ENCODE assay signal across 25 cellular contexts in genomic region chr6:103895136-103895535, GRCh38.
"Had no signal": no experiment of that assay in that cellular context is flagged by ENCODE, and none has a peak within 500 bp of the region (broad histone marks: within the 10 kb centered on the region; RNA-seq: fewer than 3 reads in every experiment).

No MANE protein-coding gene starts in this region.

- ATAC-seq: activated CD4-positive, CD25-positive, alpha-beta regulatory T cell treated with anti-CD3 and anti-CD28 coated beads, Interleukin-2, amount 50 U/mL, for 24 hours; activated CD8-positive, alpha-beta T cell treated with anti-CD3 and anti-CD28 coated beads for 36 hours; activated T-cell treated with anti-CD3 and anti-CD28 coated beads, Interleukin-2, amount 50 U/mL, for 72 hours; Panc1; Right ventricle myocardium inferior; SK-N-SH treated with all-trans-retinoic acid at 6 μM for 48 hours had no signal

- H3K27ac ChIP-seq: brain microvascular endothelial cell, cardiac muscle cell had no signal

- DNase-seq: activated CD4-positive, alpha-beta T cell treated with anti-CD3 and anti-CD28 coated beads for 4 hours; activated CD8-positive, alpha-beta memory T cell treated with anti-CD3 and anti-CD28 coated beads, Interleukin-2, amount 50 U/mL, for 4 hours; activated CD8-positive, alpha-beta T cell treated with anti-CD3 and anti-CD28 coated beads for 36 hours; activated gamma-delta T cell treated with Interleukin-2 at 50 U/mL for 16 hours; activated naive CD4-positive, alpha-beta T cell treated with anti-CD3 and anti-CD28 coated beads, Interleukin-2, amount 10 ng/mL, durations not matched to agents 7 days and 5 days; activated naive CD8-positive, alpha-beta T cell treated with anti-CD3 and anti-CD28 coated beads for 36 hours; activated T-cell treated with anti-CD3 and anti-CD28 coated beads, Interleukin-2, amount 50 U/mL, for 72 hours; brain microvascular endothelial cell; MM.1S; NCI-H1092; NCI-H1417; NCI-H1930; NCI-H2171; NCI-H2227 treated with DMSO at 0.1 percent for 48 hours; NCI-H446 treated with DMSO at 0.1 percent for 48 hours; NCI-H524 treated with DMSO at 0.1 percent for 48 hours; NCI-H774; NK-92 treated with Interleukin-12 subunit alpha and Interleukin-12 subunit beta, amount 100 ng/mL, for 24 hours; OCI-M1; RPMI8226 had no signal

- H3K36me3 ChIP-seq: brain microvascular endothelial cell, cardiac muscle cell had no signal

- H3K4me3 ChIP-seq: cardiac muscle cell had no signal

- H3K27me3 ChIP-seq: brain microvascular endothelial cell, cardiac muscle cell had no signal
